ENCODE assay signal across 8 cellular contexts in genomic region chr22:41832553-41833368, GRCh38. TPM values are rescaled to one million over a fixed set of nuclear protein-coding genes. Genes with fewer than 3 reads are reported as not detected.
A peak's percentile ranks its signal among the peaks of the same experiment; 100 is the strongest.
DNase-seq lines count a peak whose midpoint lies in the region; ATAC-seq lines count a peak whose summit lies in the region.

Gene SREBF2 (plus strand): TSS chr22:41833105. CDS start chr22:41833271, 166 bp downstream.

- H3K9me3 Mint-ChIP-seq in effector memory CD8-positive, alpha-beta T cell = no peaks in the 10 kb centered on the region

- H3K4me3 Mint-ChIP-seq in effector memory CD8-positive, alpha-beta T cell = peak within 1 kb of the TSS; percentile 93 to 96

- ATAC-seq in GM21360 (IDR thresholded peaks at IDR 0.05; ENCODE audit: unreplicated experiment) = peak; percentile 80
- ATAC-seq in effector memory CD8-positive, alpha-beta T cell (replicated peaks) = peak; percentile 91

- peaks cover 32% of the 10 kb centered on the region for H3K36me3 Mint-ChIP-seq in effector memory CD8-positive, alpha-beta T cell (ENCODE audit: insufficient read depth)

- H3K27ac Mint-ChIP-seq in effector memory CD8-positive, alpha-beta T cell = peak within 1 kb of the TSS; percentile 99 to 100

- peak; percentile 99 for DNase-seq in COR-L47 (lab: John Stamatoyannopoulos, UW)
- peak; percentile 100 for DNase-seq in HT1080 (ENCODE audit: low read depth)
- DNase-seq in NOMO-1 treated with DMSO at 0.1 percent for 48 hours (lab: John Stamatoyannopoulos, UW; ENCODE audit: unreplicated experiment) = peak; percentile 100
- peak; percentile 98 to 99 for DNase-seq in activated CD8-positive, alpha-beta memory T cell treated with anti-CD3 and anti-CD28 coated beads for 4 hours (ENCODE audit: low read depth in 2 of 2)
- DNase-seq in effector memory CD8-positive, alpha-beta T cell = peak; percentile 96 to 99 (median 97)
- peak; percentile 99 for DNase-seq in medulla oblongata (ENCODE audit: extremely low spot score)
- peak; percentile 99 for DNase-seq in stimulated activated CD8-positive, alpha-beta memory T cell treated with anti-CD3 and anti-CD28 coated beads, Interleukin-12 subunit alpha, Interleukin-12 subunit beta, amount 100 ng/mL, for 1 hour (ENCODE audit: low read depth)

- H3K4me1 Mint-ChIP-seq in effector memory CD8-positive, alpha-beta T cell (ENCODE audit: low read depth in 2 of 2) = peaks cover 19 to 20% of the 10 kb centered on the region in 2 donors

- no peaks in the 10 kb centered on the region for H3K27me3 Mint-ChIP-seq in effector memory CD8-positive, alpha-beta T cell

RNA-seq across cellular contexts. Expression of gene SREBF2, which starts in this region (rescaled TPM):
- total RNA-seq in HT1080 (2014; rRNA removed; shearing (Covaris generic)) = 62.0 and 75.9 TPM in 2 replicates
- 91.0 and 101 TPM in 2 replicates for polyA plus RNA-seq in HT1080 (2015; cell fraction: cytosol; rRNA removed)
- polyA plus RNA-seq in HT1080 (2015; cell fraction: nucleus; rRNA removed) = 106 and 129 TPM in 2 replicates

Comparison
In these comparisons a context has a peak if more than half of its experiments do, and no peak if none do; other contexts are left out.
1. Peak in every context shown above with its lines: DNase-seq and ATAC-seq.